Comparison of ENCODE assay signal across 13 cellular contexts in the genomic region with DNA sequence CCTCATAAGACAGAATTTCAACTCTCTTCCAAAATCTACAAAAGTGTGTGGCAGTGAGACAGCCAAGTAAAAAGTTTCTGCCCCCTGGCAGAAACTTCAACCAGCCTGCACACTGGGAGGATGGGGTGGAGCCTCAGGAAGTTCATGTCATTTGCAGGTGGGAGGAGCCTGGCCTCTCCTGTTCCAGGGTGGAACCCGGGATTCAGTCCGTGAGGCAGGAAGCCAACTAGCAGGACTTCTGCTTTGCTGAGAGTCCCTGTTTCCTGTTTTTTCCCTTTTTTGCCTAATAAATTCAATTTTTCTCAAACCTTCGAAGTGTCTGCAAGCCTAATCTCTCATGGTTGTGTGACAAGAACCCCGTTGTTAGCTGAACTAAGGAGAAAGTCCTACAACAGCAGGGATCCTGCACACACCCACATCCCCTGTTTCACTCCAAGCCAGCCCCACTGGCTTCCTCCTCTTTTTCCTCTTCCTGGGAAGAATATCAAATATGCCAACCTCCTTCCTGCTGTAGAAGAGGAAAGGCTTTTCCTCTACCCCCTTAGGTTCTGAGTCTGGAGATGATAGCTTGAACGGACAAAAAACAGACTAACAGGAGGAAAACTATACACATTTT.
DNase-seq lines count a peak whose midpoint lies in the region; ATAC-seq, FAIRE-seq and TF ChIP-seq lines count a peak whose summit lies in the region.
"Had no signal": no experiment of that assay in that cellular context is flagged by ENCODE, and none has a peak within 500 bp of the region (broad histone marks: within the 10 kb centered on the region; RNA-seq: fewer than 3 reads in every experiment).

No MANE protein-coding gene starts in this region.

- H3K4me3 ChIP-seq in GM23248 (no peak overlapping the region), K562 (no peak overlapping the region), pancreas (no peak overlapping the region), MM.1S (ENCODE audit: low read length) (no peak overlapping the region)
- H3K4me3 ChIP-seq: BLaER1 treated with 17β-estradiol and CSF1 and Interleukin-3, amounts not matched to agents 10 nM and 100 nM; skin epidermis had no signal

- H3K27ac ChIP-seq in GM23248 (no peak overlapping the region), K562 (ENCODE audit: extremely low read depth, low read depth, low read length) (peak overlapping the region; percentile 62), pancreas (no peak overlapping the region), MM.1S (ENCODE audit: low read length) (no peak overlapping the region)
- H3K27ac ChIP-seq: BLaER1 treated with 17β-estradiol and CSF1 and Interleukin-3, amounts not matched to agents 10 nM and 100 nM had no signal

- no peaks in the 10 kb centered on the region for H3K36me3 ChIP-seq in GM23248 (ENCODE audit: low read depth)
- H3K36me3 ChIP-seq in K562 (ENCODE audit: control insufficient read depth, insufficient read depth, low read length) = no peaks in the 10 kb centered on the region; the same call in 2 of the 3 replicates
- no peaks in the 10 kb centered on the region for H3K36me3 ChIP-seq in pancreas
- H3K36me3 ChIP-seq in MM.1S (replicated peaks; ENCODE audit: insufficient read depth, low read length) = no peaks in the 10 kb centered on the region
- H3K36me3 ChIP-seq: BLaER1 treated with 17β-estradiol and CSF1 and Interleukin-3, amounts not matched to agents 10 nM and 100 nM had no signal

- peak; percentile 87 for ATAC-seq in K562
- ATAC-seq in left ventricle myocardium superior = peak; percentile 91
- ATAC-seq in pancreas = peak in 3 of 4 donors; percentile 29 to 53 (median 42)
- no peak for ATAC-seq in GM18907 (IDR thresholded peaks at IDR 0.05; ENCODE audit: unreplicated experiment)
- ATAC-seq in HG02623 (IDR thresholded peaks at IDR 0.05; ENCODE audit: unreplicated experiment) = no peak

- BruUV-seq in K562 (replicated peaks; lab: Mats Ljungman, UMichigan) = no TSS peak

- 25 to 31% methylated on average over 5 of the region's 5 CpGs for WGBS in GM23248 (ENCODE audit: low coverage in 1 of 2, low lambda C conversion rate in 2 of 2, missing lambda C conversion rate in 2 of 2), 2 experiments
- 31% methylated on average over 5 of the region's 5 CpGs for WGBS in K562 (ENCODE audit: insufficient coverage, low coverage, missing lambda C conversion rate)
- 47 to 58% methylated on average over 5 of the region's 5 CpGs for WGBS in pancreas, 2 donors

- H3K27me3 ChIP-seq in GM23248 (replicated peaks; ENCODE audit: insufficient read depth) = no peaks in the 10 kb centered on the region
- H3K27me3 ChIP-seq in K562 (ENCODE audit: control insufficient read depth in 2 of 2, insufficient read depth in 2 of 2, low read length in 2 of 2) = no peaks in the 10 kb centered on the region
- H3K27me3 ChIP-seq in pancreas = no peaks in the 10 kb centered on the region
- H3K27me3 ChIP-seq in MM.1S (replicated peaks; ENCODE audit: insufficient read depth, low read length) = no peaks in the 10 kb centered on the region
- H3K27me3 ChIP-seq: BLaER1 treated with 17β-estradiol and CSF1 and Interleukin-3, amounts not matched to agents 10 nM and 100 nM had no signal

- H3K4me1 ChIP-seq in GM23248 (ENCODE audit: insufficient read depth) (peaks cover 12% of the 10 kb centered on the region; the same call in 1 of the 2 replicates), K562 (replicated peaks in 1 of 2; ENCODE audit: control insufficient read depth in 2 of 2, insufficient read depth in 2 of 2, low read length in 2 of 2) (peaks cover 5 to 11% of the 10 kb centered on the region in 2 experiments; a peak in 4 of 5 replicates), pancreas (peaks cover 0 to 4% (median 0%) of the 10 kb centered on the region in 3 donors), MM.1S (ENCODE audit: low read length) (no peaks in the 10 kb centered on the region)

- no peaks in the 10 kb centered on the region for H3K9me2 ChIP-seq in GM23248 (ENCODE audit: insufficient read depth)
- H3K9me2 ChIP-seq in MM.1S (replicated peaks; ENCODE audit: insufficient read depth, low read length) = no peaks in the 10 kb centered on the region

- no peak overlapping the region for H3K9ac ChIP-seq in GM23248
- peak overlapping the region in 1 of 2 experiments; percentile 43; a peak in 2 of 4 replicates for H3K9ac ChIP-seq in K562 (ENCODE audit: insufficient read depth in 1 of 2, low read depth in 2 of 2, low read length in 2 of 2)
- no peak overlapping the region for H3K9ac ChIP-seq in MM.1S (ENCODE audit: low read length)
- H3K9ac ChIP-seq: BLaER1 treated with 17β-estradiol and CSF1 and Interleukin-3, amounts not matched to agents 10 nM and 100 nM had no signal

- H3K9me1 ChIP-seq in K562 (ENCODE audit: control insufficient read depth, insufficient read depth, low read length) = no peaks in the 10 kb centered on the region

- no peak for TF ChIP-seq RAD21 in K562 (CRISPR knock-in tag; conservative IDR thresholded peaks at IDR 0.05 in 1 of 2, IDR thresholded peaks at IDR 0.05 in 1 of 2)

- CTCF ChIA-PET in K562 (lab: Yijun Ruan, JAX; ENCODE audit: low intra/inter-chr PET ratio) = no interaction called here

- DNase-seq in GM23248 (peak; percentile 50), K562 (ENCODE audit: extremely low read depth in 1 of 4, low spot score in 3 of 4) (peak in 1 of 4 experiments; percentile 77), left ventricle myocardium superior (peak; percentile 79), pancreas (peak in 1 of 6 donors; percentile 31), MM.1S (no peak)
- no peak for DNase-seq in activated CD4-positive, alpha-beta T cell treated with anti-CD3 and anti-CD28 coated beads, Interleukin-2, amount 50 U/mL, for 48 hours
- DNase-seq: activated naive CD4-positive, alpha-beta T cell; glutamatergic neuron; NCI-H526 treated with DMSO at 0.1 percent for 48 hours had no signal

- H3K79me2 ChIP-seq in GM23248 (ENCODE audit: insufficient read depth) = no peaks in the 10 kb centered on the region
- H3K79me2 ChIP-seq in K562 (ENCODE audit: control insufficient read depth, insufficient read depth, low read length) = no peaks in the 10 kb centered on the region
- H3K79me2 ChIP-seq in MM.1S (ENCODE audit: low read length) = no peaks in the 10 kb centered on the region

- intact Hi-C loops in K562 (cut with micrococcal nuclease) = no loop called here
- intact Hi-C loops in left ventricle myocardium superior (cut with micrococcal nuclease) = no loop called here
- intact Hi-C loops in pancreas (cut with DNase I) = no loop called here

- POLR2A ChIA-PET in K562 (lab: Yijun Ruan, JAX) = interaction anchor here (0.9 kb wide), 1 partner anchor 8 kb away, joined by 4 read pairs; no protein-coding TSS in a partner anchor

- no peaks in the 10 kb centered on the region for H3K9me3 ChIP-seq in GM23248 (ENCODE audit: low read depth)
- no peaks in the 10 kb centered on the region for H3K9me3 ChIP-seq in K562 (replicated peaks; ENCODE audit: control insufficient read depth, insufficient read depth, low read depth, low read length)
- H3K9me3 ChIP-seq in pancreas = no peaks in the 10 kb centered on the region
- H3K9me3 ChIP-seq in MM.1S (replicated peaks; ENCODE audit: insufficient read depth, low read length) = no peaks in the 10 kb centered on the region

- H3K4me2 ChIP-seq in GM23248 (ENCODE audit: unreplicated experiment) (no peak overlapping the region), K562 (ENCODE audit: insufficient read depth, low read length) (peak overlapping the region; percentile 50), MM.1S (ENCODE audit: low read depth, low read length) (no peak overlapping the region)

- TF ChIP-seq EP300 in K562 (IDR thresholded peaks at IDR 0.05; ENCODE audit: low read length) = no peak

- H3F3A ChIP-seq in GM23248 (ENCODE audit: insufficient read depth) (no peaks in the 10 kb centered on the region), MM.1S (ENCODE audit: insufficient read depth, low read length) (no peaks in the 10 kb centered on the region)

- FAIRE-seq in K562 (lab: Jason Lieb, UNC) (peak; percentile 51), pancreas (lab: Jason Lieb, UNC) (no peak)

- H2AFZ ChIP-seq in GM23248 (peak overlapping the region; percentile 76), K562 (ENCODE audit: low read depth, low read length) (peak overlapping the region; percentile 93), MM.1S (ENCODE audit: low read length) (no peak overlapping the region)

- TF ChIP-seq CTCF in K562 (IDR thresholded peaks at IDR 0.05 in 2 of 3, conservative IDR thresholded peaks at IDR 0.05 in 1 of 3; ENCODE audit: insufficient read depth in 2 of 3, low read depth in 1 of 3, low read length in 3 of 3) (no peak), pancreas (IDR thresholded peaks at IDR 0.05) (no peak), MM.1S (IDR thresholded peaks at IDR 0.05; ENCODE audit: low read length) (no peak)

- in situ Hi-C loops in GM23248 (cut with MboI) (loop anchor here (25.0 kb wide), 1 partner anchor 513 kb away; no protein-coding TSS in a partner anchor), K562 (cut with MboI) (no loop called here)

- no peaks in the 10 kb centered on the region for H4K20me1 ChIP-seq in GM23248 (ENCODE audit: insufficient read depth)
- no peaks in the 10 kb centered on the region for H4K20me1 ChIP-seq in K562 (replicated peaks; ENCODE audit: control insufficient read depth, insufficient read depth, low read length)
- H4K20me1 ChIP-seq in MM.1S (ENCODE audit: insufficient read depth, low read length) = no peaks in the 10 kb centered on the region
- H4K20me1 ChIP-seq: BLaER1 treated with 17β-estradiol and CSF1 and Interleukin-3, amounts not matched to agents 10 nM and 100 nM had no signal

- peak; percentile 51; the same call in 1 of the 2 replicates for TF ChIP-seq POLR2A in K562 (conservative IDR thresholded peaks at IDR 0.05)

TF ChIP-seq in K562, 482 proteins besides CTCF, POLR2A, EP300 and RAD21 (continues in another document):
- TF ChIP-seq PCBP1 (IDR thresholded peaks at IDR 0.05; ENCODE audit: low read depth, low read length, poor library complexity, severe bottlenecking) (no peak), SPI1 (IDR thresholded peaks at IDR 0.05; ENCODE audit: borderline replicate concordance, low read depth, low read length) (peak; percentile 26; the same call in 1 of the 2 replicates)

Comparison
In these comparisons a context has a peak if more than half of its experiments do, and no peak if none do; other contexts are left out.
1. DNase-seq: peak in GM23248 (single experiment) and left ventricle myocardium superior (single experiment); none in MM.1S (single experiment) and activated CD4-positive, alpha-beta T cell treated with anti-CD3 and anti-CD28 coated beads, Interleukin-2, amount 50 U/mL, for 48 hours (0 of 2).
2. ATAC-seq: peak in K562 (single experiment), left ventricle myocardium superior (single experiment) and pancreas (3 of 4); none in GM18907 (single experiment) and HG02623 (single experiment).